ENCODE assay signal across 15 cellular contexts in genomic region chr20:64231621-64232550, GRCh38.
"Had no signal": no experiment of that assay in that cellular context is flagged by ENCODE, and none has a peak within 500 bp of the region (broad histone marks: within the 10 kb centered on the region; RNA-seq: fewer than 3 reads in every experiment).

No MANE protein-coding gene starts in this region.

- H3K9me3 ChIP-seq: esophagus squamous epithelium, pancreas, suprapubic skin had no signal

- H3K4me1 ChIP-seq: esophagus squamous epithelium had no signal

- FAIRE-seq: endothelial cell of umbilical vein, pancreas had no signal

- H3K4me3 ChIP-seq: esophagus squamous epithelium, pancreas, suprapubic skin had no signal

- H3K36me3 ChIP-seq: brain microvascular endothelial cell, esophagus squamous epithelium, pancreas, suprapubic skin had no signal

- H3K27me3 ChIP-seq: brain microvascular endothelial cell, pancreas, suprapubic skin had no signal

- DNase-seq: activated CD4-positive, alpha-beta T cell treated with anti-CD3 and anti-CD28 coated beads, Interleukin-2, amount 50 U/mL, for 1 hour; activated CD4-positive, CD25-positive, alpha-beta regulatory T cell; activated CD8-positive, alpha-beta memory T cell treated with anti-CD3 and anti-CD28 coated beads for 24 hours; activated gamma-delta T cell treated with Interleukin-2 at 50 U/mL for 16 hours; brain microvascular endothelial cell; effector CD8-positive, alpha-beta T cell; esophagus squamous epithelium; kidney glomerular epithelial cell; stimulated activated CD4-positive, alpha-beta T cell treated with anti-CD3 and anti-CD28 coated beads, Interleukin-2, amount 100 ng/mL, for 48 hours; stimulated activated naive CD4-positive, alpha-beta T cell treated with Interleukin-2 at 50 U/mL for 16 hours; SW 1271; trophoblast cell had no signal

- H3K27ac ChIP-seq: brain microvascular endothelial cell, esophagus squamous epithelium, suprapubic skin had no signal
